In genomic region chr4:101346312-101346561, GRCh38 we compare ENCODE assay signal across 8 cellular contexts.
A peak's percentile ranks its signal among the peaks of the same experiment; 100 is the strongest.
DNase-seq lines count a peak whose midpoint lies in the region; ATAC-seq, FAIRE-seq and TF ChIP-seq lines count a peak whose summit lies in the region.

No MANE protein-coding gene starts in this region.

- no peaks in the 10 kb centered on the region for H3K27me3 ChIP-seq in muscle layer of colon (ENCODE audit: control insufficient read depth in 1 of 2, insufficient read depth in 2 of 2, low read length in 2 of 2)

- no peak for TF ChIP-seq CTCF in coronary artery (IDR thresholded peaks at IDR 0.05)
- no peak for TF ChIP-seq CTCF in D721Med (IDR thresholded peaks at IDR 0.05; ENCODE audit: insufficient read depth, missing control alignments)

- FAIRE-seq in D721Med (lab: Jason Lieb, UNC) (no peak), GM19239 (lab: Jason Lieb, UNC) (no peak)

- H3K9ac ChIP-seq in muscle layer of colon (ENCODE audit: low read length), result no peak overlapping the region

- no peaks in the 10 kb centered on the region for H3K36me3 ChIP-seq in muscle layer of colon (ENCODE audit: insufficient read depth, low read length)

- no peaks in the 10 kb centered on the region for H3K9me3 ChIP-seq in muscle layer of colon (ENCODE audit: low read length)

- peak in 2 of 3 experiments; percentile 22 to 31 for DNase-seq in stimulated activated CD4-positive, alpha-beta T cell treated with anti-CD3 and anti-CD28 coated beads, TNF-alpha, amount 100 ng/mL, for 4 hours (ENCODE audit: low read depth in 3 of 3)
- DNase-seq in stimulated activated CD4-positive, alpha-beta T cell treated with anti-CD3 and anti-CD28 coated beads, Interleukin-15, amount 100 ng/mL, for 24 hours, result no peak
- DNase-seq in T-helper 22 cell (ENCODE audit: low read depth) (peak; percentile 55), coronary artery (ENCODE audit: low spot score) (no peak), D721Med (ENCODE audit: insufficient read length, low spot score) (no peak), GM19239 (ENCODE audit: insufficient read length, low spot score) (no peak)

- peak overlapping the region; percentile 83 to 99 for H3K27ac ChIP-seq in coronary artery
- peak overlapping the region; percentile 97 for H3K27ac ChIP-seq in muscle layer of colon (ENCODE audit: low read depth, low read length)

- no peak for ATAC-seq in GM18502 (IDR thresholded peaks at IDR 0.05; ENCODE audit: poor library complexity, unreplicated experiment)

- H3K4me1 ChIP-seq in muscle layer of colon (ENCODE audit: insufficient read depth, low read length), result peaks cover 24% of the 10 kb centered on the region

- H3K4me3 ChIP-seq in coronary artery, result peak overlapping the region; percentile 98
- peak overlapping the region; percentile 69 to 99 for H3K4me3 ChIP-seq in muscle layer of colon (ENCODE audit: low read depth in 1 of 2, low read length in 2 of 2)

Comparison
In these comparisons a context has a peak if more than half of its experiments do, and no peak if none do; other contexts are left out.
1. DNase-seq: peak in stimulated activated CD4-positive, alpha-beta T cell treated with anti-CD3 and anti-CD28 coated beads, TNF-alpha, amount 100 ng/mL, for 4 hours (2 of 3) and T-helper 22 cell (single experiment); none in stimulated activated CD4-positive, alpha-beta T cell treated with anti-CD3 and anti-CD28 coated beads, Interleukin-15, amount 100 ng/mL, for 24 hours (single experiment), coronary artery (single experiment), D721Med (single experiment) and GM19239 (single experiment).